Comparison of ENCODE assay signal across 1 cellular context in genomic region chr10:97361050-97361901, GRCh38.
TF ChIP-seq lines count a peak whose summit lies in the region.

No MANE protein-coding gene starts in this region.

TF ChIP-seq in IMR-90, 13 proteins besides CTCF, POLR2A, EP300 and RAD21:
- TF ChIP-seq RFX5 (IDR thresholded peaks at IDR 0.05; ENCODE audit: low read depth, low read length) (no peak), CEBPB (IDR thresholded peaks at IDR 0.05; ENCODE audit: low read depth, low read length) (no peak), MAZ (IDR thresholded peaks at IDR 0.05; ENCODE audit: borderline replicate concordance, low read depth, low read length) (no peak), MAFK (IDR thresholded peaks at IDR 0.05; ENCODE audit: low read depth, low read length) (no peak), NFE2L2 (IDR thresholded peaks at IDR 0.05; ENCODE audit: low read depth, low read length) (no peak), BHLHE40 (IDR thresholded peaks at IDR 0.05; ENCODE audit: low read depth, low read length) (no peak), SMC3 (IDR thresholded peaks at IDR 0.05; ENCODE audit: low read depth, low read length) (no peak), FOS (IDR thresholded peaks at IDR 0.05; ENCODE audit: low read depth, low read length) (no peak), MXI1 (IDR thresholded peaks at IDR 0.05; ENCODE audit: borderline replicate concordance, low read depth, low read length) (no peak), CHD1 (IDR thresholded peaks at IDR 0.05; ENCODE audit: low read depth, low read length) (no peak), ELK1 (IDR thresholded peaks at IDR 0.05; ENCODE audit: borderline replicate concordance, low read depth, low read length) (no peak), RCOR1 (IDR thresholded peaks at IDR 0.05; ENCODE audit: insufficient replicate concordance, low read length) (no peak)
- TF ChIP-seq, protein P1, sequence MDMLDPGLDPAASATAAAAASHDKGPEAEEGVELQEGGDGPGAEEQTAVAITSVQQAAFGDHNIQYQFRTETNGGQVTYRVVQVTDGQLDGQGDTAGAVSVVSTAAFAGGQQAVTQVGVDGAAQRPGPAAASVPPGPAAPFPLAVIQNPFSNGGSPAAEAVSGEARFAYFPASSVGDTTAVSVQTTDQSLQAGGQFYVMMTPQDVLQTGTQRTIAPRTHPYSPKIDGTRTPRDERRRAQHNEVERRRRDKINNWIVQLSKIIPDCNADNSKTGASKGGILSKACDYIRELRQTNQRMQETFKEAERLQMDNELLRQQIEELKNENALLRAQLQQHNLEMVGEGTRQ (IDR thresholded peaks at IDR 0.05; ENCODE audit: low read depth, low read length): no peak
TF ChIP-seq in IMR-90: peak in this region for 0.
